In the genomic region with DNA sequence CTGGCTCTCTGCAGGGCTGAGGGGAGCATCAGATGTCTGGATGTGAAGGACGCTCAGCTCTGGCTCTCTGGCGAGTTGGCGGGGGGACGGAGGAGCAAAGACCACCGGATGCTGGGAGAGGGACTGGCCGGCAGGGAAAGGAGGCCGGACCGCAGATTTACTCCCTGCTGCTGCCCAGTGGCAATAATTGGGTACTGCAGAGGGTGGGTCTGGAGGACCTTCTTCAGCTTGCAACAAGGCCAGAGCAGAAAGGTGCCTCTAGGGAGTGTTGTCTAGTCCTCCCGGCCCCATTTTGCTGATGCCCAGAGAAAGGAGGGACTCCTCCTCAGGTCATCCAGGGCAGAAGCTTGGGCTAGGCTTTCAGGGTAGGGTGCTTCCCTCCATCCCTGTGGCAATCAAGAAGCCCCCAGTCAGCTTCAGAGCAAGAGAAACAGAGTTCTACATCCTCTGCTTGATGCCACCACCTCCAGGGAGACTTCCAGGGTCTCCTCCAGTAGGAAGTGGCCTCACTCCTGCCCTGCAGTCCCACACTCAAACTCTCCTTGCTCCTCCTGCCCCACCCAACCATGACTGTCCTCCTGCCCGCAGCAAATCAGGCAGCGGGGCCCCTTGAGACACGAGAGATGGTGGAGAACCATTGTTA, we compare ENCODE assay signal across 1 cellular context.
TF ChIP-seq lines count a peak whose summit lies in the region.

No MANE protein-coding gene starts in this region.

TF ChIP-seq in H1, 55 proteins besides CTCF, POLR2A, EP300 and RAD21:
- TF ChIP-seq GABPA (IDR thresholded peaks at IDR 0.05; ENCODE audit: borderline replicate concordance, insufficient read depth, low read length) (peak; percentile 60; the same call in 1 of the 2 replicates), ASH2L (IDR thresholded peaks at IDR 0.05; ENCODE audit: low read length) (no peak)
